Comparison of ENCODE assay signal across 9 cellular contexts in the genomic region with DNA sequence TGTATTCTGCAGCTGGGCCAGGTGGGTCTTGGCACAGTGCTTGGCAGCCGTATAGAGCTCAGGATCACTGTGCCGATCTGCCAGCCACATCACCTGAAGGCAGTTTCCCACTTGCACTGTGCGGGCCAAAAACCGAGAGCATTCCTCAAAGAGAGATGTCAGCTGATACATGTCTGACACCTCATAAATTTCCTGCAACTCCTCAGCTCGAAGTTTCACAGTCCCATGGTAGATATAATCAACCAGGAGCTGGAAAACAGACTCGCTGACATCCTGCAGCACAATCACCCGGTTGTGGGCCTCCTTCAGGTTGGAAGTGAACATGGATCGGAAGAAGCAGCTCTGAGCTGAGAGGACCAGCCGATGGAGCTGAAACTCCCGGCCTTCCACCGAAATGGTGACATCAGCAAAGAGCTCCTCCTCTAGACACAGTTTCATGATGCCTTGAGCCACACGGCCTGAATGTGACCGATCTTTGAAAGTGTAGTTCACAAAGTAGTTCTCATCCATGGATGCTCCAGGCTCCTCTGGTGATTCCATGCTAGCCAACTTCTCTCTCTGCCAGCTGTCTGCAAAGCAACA. TPM values are rescaled to one million over a fixed set of nuclear protein-coding genes. Genes with fewer than 3 reads are reported as not detected.
DNase-seq lines count a peak whose midpoint lies in the region; ATAC-seq and TF ChIP-seq lines count a peak whose summit lies in the region.
"Had no signal": no experiment of that assay in that cellular context is flagged by ENCODE, and none has a peak within 500 bp of the region (broad histone marks: within the 10 kb centered on the region; RNA-seq: fewer than 3 reads in every experiment).

No MANE protein-coding gene starts in this region.

- H4K5ac ChIP-seq in H9 (ENCODE audit: insufficient read length, low read depth, low read length): peak overlapping the region; percentile 37

- H3K9me3 ChIP-seq in H9 (ENCODE audit: control insufficient read depth, low read depth, low read length) (no peaks in the 10 kb centered on the region), skeletal muscle satellite cell (replicated peaks; ENCODE audit: low read length) (no peaks in the 10 kb centered on the region)

- peak overlapping the region; percentile 58; the same call in 1 of the 2 replicates for H3K14ac ChIP-seq in H9 (ENCODE audit: insufficient read depth, low read length)

- H3K4me1 Mint-ChIP-seq in H9: peaks cover 18 to 21% of the 10 kb centered on the region in 2 experiments
- peaks cover 43 to 52% (median 48%) of the 10 kb centered on the region in 3 donors for H3K4me1 Mint-ChIP-seq in T-cell

- WGBS in H9 (ENCODE audit: extremely low coverage, insufficient read length, low lambda C conversion rate): no CpG with 5 or more reads among the region's 13 CpGs

- peak overlapping the region in 1 of 3 experiments; percentile 100; a peak in 2 of 7 replicates for H3K27ac Mint-ChIP-seq in H9
- H3K27ac Mint-ChIP-seq in T-cell: peak overlapping the region; percentile 66 to 69

- H3K23me2 ChIP-seq in H9 (ENCODE audit: insufficient read length, low read depth, low read length, poor library complexity, severe bottlenecking): peaks cover 4% of the 10 kb centered on the region

- no peak for ATAC-seq in T-cell (replicated peaks in 1 of 4)
- no peak for ATAC-seq in GM21825 (IDR thresholded peaks at IDR 0.05; ENCODE audit: unreplicated experiment)

- no peak overlapping the region for H2BK5ac ChIP-seq in H9 (ENCODE audit: insufficient read length, low read length)

- no peak overlapping the region for H3K56ac ChIP-seq in H9 (ENCODE audit: insufficient read length, low read depth, low read length)

- no peak overlapping the region for H4K91ac ChIP-seq in H9 (ENCODE audit: insufficient read length, low read depth, low read length)

- CTCF ChIA-PET in T-cell (lab: Charles Lee): interaction anchor here (0.6 to 1.0 kb wide), 2 partner anchors 24 to 93 kb away, joined by 5 read pairs; a partner anchor contains a TSS

- H3K4me3 ChIP-seq in fibroblast of pulmonary artery (replicated peaks; ENCODE audit: low read depth, low read length) (peak overlapping the region; percentile 68), skeletal muscle satellite cell (ENCODE audit: low read length) (peak overlapping the region; percentile 92)

- peaks cover 7% of the 10 kb centered on the region; the same call in 1 of the 2 replicates for H3K79me2 ChIP-seq in H9 (ENCODE audit: insufficient read depth, low read length)

- H2BK20ac ChIP-seq in H9 (ENCODE audit: low read depth, low read length, poor library complexity, severe bottlenecking): no peak overlapping the region

- H3K23ac ChIP-seq in H9 (ENCODE audit: insufficient read length, low read depth, low read length): no peak overlapping the region

- peaks cover 40 to 77% (median 71%) of the 10 kb centered on the region in 3 experiments for H3K36me3 Mint-ChIP-seq in H9 (ENCODE audit: insufficient read depth in 1 of 3, low read depth in 3 of 3)
- peaks cover 31% of the 10 kb centered on the region for H3K36me3 Mint-ChIP-seq in T-cell

- H2BK15ac ChIP-seq in H9 (ENCODE audit: low read depth, low read length): no peak overlapping the region

- H3K4me2 ChIP-seq in H9 (ENCODE audit: insufficient read depth, insufficient read length, low read length) (peak overlapping the region; percentile 98), skeletal muscle satellite cell (ENCODE audit: low read length) (peak overlapping the region; percentile 96)

- H3K79me1 ChIP-seq in H9 (ENCODE audit: insufficient read depth, low read depth, low read length, poor library complexity, severe bottlenecking): peaks cover 6% of the 10 kb centered on the region

- TF ChIP-seq CTCF in H9 (conservative IDR thresholded peaks at IDR 0.05) (no peak), fibroblast of pulmonary artery (IDR thresholded peaks at IDR 0.05; ENCODE audit: low read length, missing control alignments) (no peak)

- H3K9me3 Mint-ChIP-seq in H9 (peaks cover 0 to 3% of the 10 kb centered on the region in 2 experiments; a peak in 2 of 5 replicates), T-cell (no peaks in the 10 kb centered on the region)

- H3T11ph ChIP-seq in H9 (ENCODE audit: low read length): no peak overlapping the region

- no peak overlapping the region for H2AFZ ChIP-seq in H9 (ENCODE audit: low read length)

- no peak overlapping the region for H3K4ac ChIP-seq in H9 (ENCODE audit: low read depth, low read length)

- no peak overlapping the region for H3K27ac ChIP-seq in H9 (ENCODE audit: insufficient read length, low read depth, low read length)

- H3K27me3 ChIP-seq in H9 (ENCODE audit: insufficient read depth, low read length) (no peaks in the 10 kb centered on the region), skeletal muscle satellite cell (ENCODE audit: control insufficient read depth, insufficient read depth, low read length) (no peaks in the 10 kb centered on the region)

- H3K4me1 ChIP-seq in H9 (ENCODE audit: insufficient read depth, low read length): peaks cover 5% of the 10 kb centered on the region
- H3K4me1 ChIP-seq in skeletal muscle satellite cell (ENCODE audit: control insufficient read depth, insufficient read depth, low read length): peaks cover 24% of the 10 kb centered on the region

- H2BK120ac ChIP-seq in H9 (ENCODE audit: low read depth, low read length, poor library complexity, severe bottlenecking): no peak overlapping the region

- no peaks in the 10 kb centered on the region for H4K20me1 ChIP-seq in H9 (ENCODE audit: control insufficient read depth, insufficient read depth, insufficient read length)

- H3K18ac ChIP-seq in H9 (ENCODE audit: insufficient read length, low read depth, low read length): no peak overlapping the region

- POLR2A ChIA-PET in T-cell (lab: Charles Lee): interaction anchor here (0.5 to 1.2 kb wide), 4 partner anchors 13 to 144 kb away, joined by 4 to 6 read pairs (median 4); a partner anchor contains a TSS

- H4K8ac ChIP-seq in H9 (replicated peaks; ENCODE audit: insufficient read length, low read depth, low read length): peak overlapping the region; percentile 37

- no peaks in the 10 kb centered on the region for H3K27me3 Mint-ChIP-seq in H9 (ENCODE audit: low read depth)
- H3K27me3 Mint-ChIP-seq in T-cell: no peaks in the 10 kb centered on the region

- H3K9ac ChIP-seq in H9 (ENCODE audit: extremely low read depth, insufficient read length, low read length) (no peak overlapping the region), skeletal muscle satellite cell (ENCODE audit: low read depth, low read length) (peak overlapping the region; percentile 94)

- no peak overlapping the region for H2BK12ac ChIP-seq in H9 (ENCODE audit: insufficient read length, low read depth, low read length)

- peaks cover 46% of the 10 kb centered on the region for H3K36me3 ChIP-seq in skeletal muscle satellite cell (ENCODE audit: insufficient read depth, low read length)

- no peak overlapping the region for H2AK5ac ChIP-seq in H9 (ENCODE audit: insufficient read length, low read length)

- no peak for DNase-seq in H9
- no peak for DNase-seq in T-cell
- no peak for DNase-seq in fibroblast of pulmonary artery (ENCODE audit: low read depth)
- DNase-seq in NCI-H510A treated with DMSO at 0.1 percent for 48 hours (lab: John Stamatoyannopoulos, UW): no peak
- no peak for DNase-seq in NCI-H1092 (lab: John Stamatoyannopoulos, UW)
- DNase-seq: stimulated activated CD4-positive, alpha-beta T cell treated with anti-CD3 and anti-CD28 coated beads, Interleukin-12 subunit alpha, Interleukin-12 subunit beta, amount 100 ng/mL, for 4 hours had no signal

- peak overlapping the region; percentile 94 to 100 for H3K4me3 Mint-ChIP-seq in H9
- H3K4me3 Mint-ChIP-seq in T-cell: peak overlapping the region; percentile 87 to 100 (median 100)

RNA-seq across cellular contexts. Expression of a gene that starts 1.2 kb away (rescaled TPM):
- total RNA-seq in H9 (2021) (15.2 and 15.9 TPM in 2 replicates), T-cell (10 to 100 TPM; 19.1 to 23.6 (median 21.6) TPM)
- 18.0 and 21.0 TPM in 2 replicates for total RNA-seq in skeletal muscle satellite cell (2012; rRNA removed)

RNA-seq across cellular contexts. Expression of a gene that starts 1.3 kb away (rescaled TPM):
- total RNA-seq in H9 (2021) (130 and 144 TPM in 2 replicates), T-cell (100 to 1,000 TPM in 1 of 5 donors, 10 to 100 TPM in 4; 69.1 to 105 (median 76.1) TPM)
- total RNA-seq in skeletal muscle satellite cell (2012; rRNA removed): 68.2 and 77.8 TPM in 2 replicates

RNA-seq across cellular contexts. Expression of a gene that starts 8.9 kb away (rescaled TPM):
- total RNA-seq in H9 (2021): 0.31 and 0.37 TPM in 2 replicates
- under 1 TPM in 3 of 5 donors, not detected in 2; 0.20 to 0.51 (median 0.28) TPM for total RNA-seq in T-cell
- total RNA-seq in skeletal muscle satellite cell (2012; rRNA removed): under 0.01 and 0.44 TPM in 2 replicates
- total RNA-seq: H4 had no signal

RNA-seq across cellular contexts. Expression of a gene that starts 12.2 kb away (rescaled TPM):
- 66.0 and 72.9 TPM in 2 replicates for total RNA-seq in H9 (2021)
- 10 to 100 TPM; 14.9 to 25.3 (median 25.0) TPM for total RNA-seq in T-cell
- 63.6 and 83.1 TPM in 2 replicates for total RNA-seq in skeletal muscle satellite cell (2012; rRNA removed)

RNA-seq across cellular contexts. Expression of a gene that starts 16.7 kb away (rescaled TPM):
- 5.7 and 8.7 TPM in 2 replicates for total RNA-seq in H9 (2021)
- 1 to 10 TPM in 3 of 5 donors, under 1 TPM in 2; 0.53 to 2.0 (median 1.5) TPM for total RNA-seq in T-cell
- total RNA-seq in skeletal muscle satellite cell (2012; rRNA removed): not detected in 2 replicates
- total RNA-seq: H4 had no signal
